Comparison of ENCODE assay signal across 2 cellular contexts in genomic region chr7:138352570-138353461, GRCh38.
A peak's percentile ranks its signal among the peaks of the same experiment; 100 is the strongest.
TF ChIP-seq lines count a peak whose summit lies in the region.

No MANE protein-coding gene starts in this region.

TF ChIP-seq in K562, 482 proteins besides CTCF, POLR2A, EP300 and RAD21 (continued from another document and continues in another):
- TF ChIP-seq TAF7 (tag; IDR thresholded peaks at IDR 0.05) = 0 out of 2 replicates have a peak, but pooled peaks have one; percentile 19
- peak; percentile 100 for TF ChIP-seq ARID1B (IDR thresholded peaks at IDR 0.05)
- TF ChIP-seq ZNF668 (CRISPR knock-in tag; IDR thresholded peaks at IDR 0.05) = no peak
- TF ChIP-seq MTA1 (IDR thresholded peaks at IDR 0.05; ENCODE audit: borderline replicate concordance) = peak; percentile 83
- TF ChIP-seq KDM5B (IDR thresholded peaks at IDR 0.05; ENCODE audit: insufficient replicate concordance, low read depth, low read length) = peak; percentile 52
- TF ChIP-seq ARNT (IDR thresholded peaks at IDR 0.05) = peak; percentile 96 to 97
- no peak for TF ChIP-seq SIN3B (IDR thresholded peaks at IDR 0.05; ENCODE audit: low read depth)
- no peak for TF ChIP-seq ATF1 (CRISPR knock-in tag; IDR thresholded peaks at IDR 0.05)
- peak; percentile 89 for TF ChIP-seq ATF1 (tag; IDR thresholded peaks at IDR 0.05)
- TF ChIP-seq HDAC1 (IDR thresholded peaks at IDR 0.05) = peak in 1 of 2 experiments; percentile 89; a peak in 2 of 4 replicates
- no peak for TF ChIP-seq ZNF740 (CRISPR knock-in tag; IDR thresholded peaks at IDR 0.05)
- no peak for TF ChIP-seq ZNF740 (tag; IDR thresholded peaks at IDR 0.05)
- no peak for TF ChIP-seq HBP1 (CRISPR knock-in tag; IDR thresholded peaks at IDR 0.05)
- no peak for TF ChIP-seq FOXJ2 (tag; IDR thresholded peaks at IDR 0.05)
- no peak for TF ChIP-seq GTF2B (IDR thresholded peaks at IDR 0.05; ENCODE audit: extremely low read depth, insufficient read length)
- no peak for TF ChIP-seq TRIM25 (IDR thresholded peaks at IDR 0.05; ENCODE audit: borderline replicate concordance)
- peak; percentile 69; the same call in 1 of the 2 replicates for TF ChIP-seq CREB3 (tag; conservative IDR thresholded peaks at IDR 0.05; ENCODE audit: low read depth)
- 0 out of 2 replicates have a peak, but pooled peaks have one; percentile 17 for TF ChIP-seq NCOA6 (IDR thresholded peaks at IDR 0.05)
- TF ChIP-seq ATF7 (IDR thresholded peaks at IDR 0.05) = peak; percentile 96
- TF ChIP-seq ZNF76 (CRISPR knock-in tag; IDR thresholded peaks at IDR 0.05; ENCODE audit: borderline replicate concordance) = no peak
- 0 out of 2 replicates have a peak, but pooled peaks have one; percentile 3 for TF ChIP-seq THAP12 (CRISPR knock-in tag; IDR thresholded peaks at IDR 0.05)

TF ChIP-seq in HepG2, 621 proteins besides CTCF, POLR2A, EP300 and RAD21 (continued from another document and continues in another):
- TF ChIP-seq MXD4 (CRISPR knock-in tag; IDR thresholded peaks at IDR 0.05) (peak; percentile 77; the same call in 1 of the 2 replicates), REPIN1 (CRISPR knock-in tag; IDR thresholded peaks at IDR 0.05; ENCODE audit: borderline replicate concordance, low read depth) (peak; percentile 67; the same call in 1 of the 2 replicates), CEBPZ (IDR thresholded peaks at IDR 0.05; ENCODE audit: low read length) (no peak), ZBED4 (CRISPR knock-in tag; IDR thresholded peaks at IDR 0.05; ENCODE audit: borderline replicate concordance) (peak; percentile 92; the same call in 1 of the 2 replicates), ZNF674 (CRISPR knock-in tag; IDR thresholded peaks at IDR 0.05; ENCODE audit: low read depth) (no peak), AKNA (CRISPR knock-in tag; IDR thresholded peaks at IDR 0.05; ENCODE audit: borderline replicate concordance) (peak; percentile 70; the same call in 1 of the 2 replicates), ZBTB7A (CRISPR knock-in tag; IDR thresholded peaks at IDR 0.05) (peak; percentile 83; the same call in 1 of the 2 replicates), MXD1 (CRISPR knock-in tag; IDR thresholded peaks at IDR 0.05) (peak; percentile 32; the same call in 1 of the 2 replicates), MTA3 (CRISPR knock-in tag; IDR thresholded peaks at IDR 0.05) (no peak), ZNF547 (CRISPR knock-in tag; IDR thresholded peaks at IDR 0.05) (peak; percentile 50; the same call in 1 of the 2 replicates), ZNF891 (CRISPR knock-in tag; IDR thresholded peaks at IDR 0.05) (0 out of 2 replicates have a peak, but pooled peaks have one; percentile 37), CSRNP2 (CRISPR knock-in tag; conservative IDR thresholded peaks at IDR 0.05; ENCODE audit: low read depth) (no peak), RFX3 (CRISPR knock-in tag; IDR thresholded peaks at IDR 0.05) (no peak), REST (IDR thresholded peaks at IDR 0.05; ENCODE audit: borderline replicate concordance in 1 of 2, low read depth in 1 of 2, low read length in 2 of 2) (no peak; a peak in 1 of 4 replicates), ZNF878 (CRISPR knock-in tag; IDR thresholded peaks at IDR 0.05) (peak; percentile 96), ZNF431 (CRISPR knock-in tag; IDR thresholded peaks at IDR 0.05; ENCODE audit: borderline replicate concordance, low read depth) (peak; percentile 35; the same call in 1 of the 2 replicates), ZC3H13 (CRISPR knock-in tag; IDR thresholded peaks at IDR 0.05) (no peak), CENPBD1 (CRISPR knock-in tag; IDR thresholded peaks at IDR 0.05; ENCODE audit: borderline replicate concordance, low read depth) (no peak), ZBTB3 (CRISPR knock-in tag; IDR thresholded peaks at IDR 0.05; ENCODE audit: borderline replicate concordance, low read depth) (no peak), FUBP1 (CRISPR knock-in tag; IDR thresholded peaks at IDR 0.05; ENCODE audit: borderline replicate concordance) (no peak), ZNF124 (CRISPR knock-in tag; IDR thresholded peaks at IDR 0.05) (peak; percentile 80), ZZZ3 (CRISPR knock-in tag; IDR thresholded peaks at IDR 0.05; ENCODE audit: borderline replicate concordance) (no peak), IKZF4 (CRISPR knock-in tag; IDR thresholded peaks at IDR 0.05; ENCODE audit: borderline replicate concordance, low read depth, not compliant biosample characterization) (no peak)
